In genomic region chr1:225923381-225923691, GRCh38 we compare ENCODE assay signal across 7 cellular contexts. TPM values are rescaled to one million over a fixed set of nuclear protein-coding genes. Genes with fewer than 3 reads are reported as not detected.
DNase-seq lines count a peak whose midpoint lies in the region; ATAC-seq, FAIRE-seq and TF ChIP-seq lines count a peak whose summit lies in the region.

No MANE protein-coding gene starts in this region.

- H3K27me3 ChIP-seq in iPS-18a (ENCODE audit: control insufficient read depth, insufficient read depth, low read length): no peaks in the 10 kb centered on the region

- H3K27me3 Mint-ChIP-seq in HFFc6 (ENCODE audit: insufficient read depth): no peaks in the 10 kb centered on the region; the same call in 1 of the 2 replicates
- no peaks in the 10 kb centered on the region for H3K27me3 Mint-ChIP-seq in activated T-helper 2 cell treated with anti-CD3 and anti-CD28 coated beads, Interferon-gamma antibody, Interleukin-2, Interleukin-4, amounts not matched to agents 10 μg/mL and 5 μg/mL and 100 μg/mL, durations not matched to agents 14 hours and 24 hours and 36 hours (ENCODE audit: low read depth)
- no peaks in the 10 kb centered on the region for H3K27me3 Mint-ChIP-seq in stimulated activated naive CD8-positive, alpha-beta T cell treated with anti-CD3 and anti-CD28 coated beads, Interleukin-15, amount 100 ng/mL, for 72 hours

- peak overlapping the region; percentile 94 for H3K4me3 ChIP-seq in iPS-18a (ENCODE audit: low read length)

- no peaks in the 10 kb centered on the region for H3K9me3 Mint-ChIP-seq in HFFc6
- no peaks in the 10 kb centered on the region for H3K9me3 Mint-ChIP-seq in activated T-helper 2 cell treated with anti-CD3 and anti-CD28 coated beads, Interferon-gamma antibody, Interleukin-2, Interleukin-4, amounts not matched to agents 10 μg/mL and 5 μg/mL and 100 μg/mL, durations not matched to agents 14 hours and 24 hours and 36 hours
- H3K9me3 Mint-ChIP-seq in stimulated activated naive CD8-positive, alpha-beta T cell treated with anti-CD3 and anti-CD28 coated beads, Interleukin-15, amount 100 ng/mL, for 72 hours: no peaks in the 10 kb centered on the region

- intact Hi-C loops in activated T-helper 2 cell treated with anti-CD3 and anti-CD28 coated beads, Interferon-gamma antibody, Interleukin-2, Interleukin-4, amounts not matched to agents 10 μg/mL and 5 μg/mL and 100 μg/mL, durations not matched to agents 14 hours and 24 hours and 36 hours (cut with micrococcal nuclease): loop anchor here (5.0 kb wide), 2 partner anchors 139 to 456 kb away; partner anchors contain the start of gene H3-3A

- H3K9me3 ChIP-seq in iPS-18a (ENCODE audit: control insufficient read depth, low read depth, low read length): no peaks in the 10 kb centered on the region

- H3K36me3 ChIP-seq in iPS-18a (ENCODE audit: control insufficient read depth, low read depth, low read length): peaks cover 30% of the 10 kb centered on the region

- H3K4me1 ChIP-seq in iPS-18a (ENCODE audit: control insufficient read depth, low read depth, low read length): no peaks in the 10 kb centered on the region

- peaks cover 41% of the 10 kb centered on the region for H3K4me1 Mint-ChIP-seq in HFFc6 (ENCODE audit: low read depth)
- peaks cover 42% of the 10 kb centered on the region for H3K4me1 Mint-ChIP-seq in activated T-helper 2 cell treated with anti-CD3 and anti-CD28 coated beads, Interferon-gamma antibody, Interleukin-2, Interleukin-4, amounts not matched to agents 10 μg/mL and 5 μg/mL and 100 μg/mL, durations not matched to agents 14 hours and 24 hours and 36 hours (ENCODE audit: low read depth)
- peaks cover 67% of the 10 kb centered on the region for H3K4me1 Mint-ChIP-seq in stimulated activated naive CD8-positive, alpha-beta T cell treated with anti-CD3 and anti-CD28 coated beads, Interleukin-15, amount 100 ng/mL, for 72 hours

- H3K4me3 Mint-ChIP-seq in HFFc6: peak overlapping the region; percentile 94
- peak overlapping the region; percentile 92 for H3K4me3 Mint-ChIP-seq in activated T-helper 2 cell treated with anti-CD3 and anti-CD28 coated beads, Interferon-gamma antibody, Interleukin-2, Interleukin-4, amounts not matched to agents 10 μg/mL and 5 μg/mL and 100 μg/mL, durations not matched to agents 14 hours and 24 hours and 36 hours (ENCODE audit: low read depth)
- peak overlapping the region; percentile 95 to 97 for H3K4me3 Mint-ChIP-seq in stimulated activated naive CD8-positive, alpha-beta T cell treated with anti-CD3 and anti-CD28 coated beads, Interleukin-15, amount 100 ng/mL, for 72 hours

- DNase-seq in HFFc6 (no peak), GM12892 (ENCODE audit: insufficient read length) (no peak)
- no peak for DNase-seq in activated T-helper 2 cell treated with anti-CD3 and anti-CD28 coated beads, Interferon-gamma antibody, Interleukin-2, Interleukin-4, amounts not matched to agents 10 μg/mL and 5 μg/mL and 100 μg/mL, durations not matched to agents 14 hours and 24 hours and 36 hours (ENCODE audit: low spot score)
- DNase-seq in stimulated activated naive CD8-positive, alpha-beta T cell treated with anti-CD3 and anti-CD28 coated beads, Interleukin-15, amount 100 ng/mL, for 72 hours: no peak

- no peak overlapping the region for H3K27ac ChIP-seq in iPS-18a (ENCODE audit: low read length)

- FAIRE-seq in GM12892 (lab: Jason Lieb, UNC): no peak

- H3K27ac Mint-ChIP-seq in HFFc6: peak overlapping the region; percentile 90
- peak overlapping the region; percentile 91 for H3K27ac Mint-ChIP-seq in activated T-helper 2 cell treated with anti-CD3 and anti-CD28 coated beads, Interferon-gamma antibody, Interleukin-2, Interleukin-4, amounts not matched to agents 10 μg/mL and 5 μg/mL and 100 μg/mL, durations not matched to agents 14 hours and 24 hours and 36 hours
- H3K27ac Mint-ChIP-seq in stimulated activated naive CD8-positive, alpha-beta T cell treated with anti-CD3 and anti-CD28 coated beads, Interleukin-15, amount 100 ng/mL, for 72 hours: peak overlapping the region; percentile 99

- TF ChIP-seq POLR2A in GM12892 (IDR thresholded peaks at IDR 0.05; ENCODE audit: low read depth, low read length): no peak

- no peak for TF ChIP-seq CTCF in HFFc6 (IDR thresholded peaks at IDR 0.05)

- no peaks in the 10 kb centered on the region; the same call in 1 of the 2 replicates for H3K36me3 Mint-ChIP-seq in HFFc6 (ENCODE audit: low read depth)
- peaks cover 39% of the 10 kb centered on the region for H3K36me3 Mint-ChIP-seq in activated T-helper 2 cell treated with anti-CD3 and anti-CD28 coated beads, Interferon-gamma antibody, Interleukin-2, Interleukin-4, amounts not matched to agents 10 μg/mL and 5 μg/mL and 100 μg/mL, durations not matched to agents 14 hours and 24 hours and 36 hours (ENCODE audit: low read depth)

- no peak for ATAC-seq in stimulated activated naive CD8-positive, alpha-beta T cell treated with anti-CD3 and anti-CD28 coated beads, Interleukin-15, amount 100 ng/mL, for 72 hours
- ATAC-seq in GM21367 (IDR thresholded peaks at IDR 0.05; ENCODE audit: unreplicated experiment) (no peak), HG03196 (IDR thresholded peaks at IDR 0.05; ENCODE audit: unreplicated experiment) (no peak)

- H3K9ac ChIP-seq in iPS-18a (ENCODE audit: low read length): peak overlapping the region; percentile 88

RNA-seq across cellular contexts. Expression of gene PYCR2, which starts 0.7 kb away (rescaled TPM):
- total RNA-seq in HFFc6 (2021; fragmentation: NEBNext Ultra II Directional; extraction: Animal tissue kit (Norgen Biotek cat#: 25700)): 10 to 100 TPM; 50.7 to 56.3 (median 52.8) TPM
- total RNA-seq in activated T-helper 2 cell treated with anti-CD3 and anti-CD28 coated beads, Interferon-gamma antibody, Interleukin-2, Interleukin-4, amounts not matched to agents 10 μg/mL and 5 μg/mL and 100 μg/mL, durations not matched to agents 14 hours and 24 hours and 36 hours: 117 and 121 TPM in 2 replicates
- polyA plus RNA-seq in GM12892 (2012; ENCODE audit: missing spikeins): 48.3 TPM

RNA-seq across cellular contexts. Expression of gene LEFTY2, which starts 17.7 kb away (rescaled TPM):
- total RNA-seq in HFFc6 (2021; fragmentation: NEBNext Ultra II Directional; extraction: Animal tissue kit (Norgen Biotek cat#: 25700)): not detected
- not detected in 2 replicates for total RNA-seq in activated T-helper 2 cell treated with anti-CD3 and anti-CD28 coated beads, Interferon-gamma antibody, Interleukin-2, Interleukin-4, amounts not matched to agents 10 μg/mL and 5 μg/mL and 100 μg/mL, durations not matched to agents 14 hours and 24 hours and 36 hours
- polyA plus RNA-seq in GM12892 (2012; ENCODE audit: missing spikeins): not detected

RNA-seq across cellular contexts. Expression of gene LEFTY1, which starts 34.4 kb away (rescaled TPM):
- not detected for total RNA-seq in HFFc6 (2021; fragmentation: NEBNext Ultra II Directional; extraction: Animal tissue kit (Norgen Biotek cat#: 25700))
- total RNA-seq in activated T-helper 2 cell treated with anti-CD3 and anti-CD28 coated beads, Interferon-gamma antibody, Interleukin-2, Interleukin-4, amounts not matched to agents 10 μg/mL and 5 μg/mL and 100 μg/mL, durations not matched to agents 14 hours and 24 hours and 36 hours: not detected in 2 replicates
- polyA plus RNA-seq in GM12892 (2012; ENCODE audit: missing spikeins): not detected

RNA-seq across cellular contexts. Expression of gene TMEM63A, which starts 41.2 kb away (rescaled TPM):
- total RNA-seq in HFFc6 (2021; fragmentation: NEBNext Ultra II Directional; extraction: Animal tissue kit (Norgen Biotek cat#: 25700)): 10 to 100 TPM; 18.9 to 29.1 (median 22.0) TPM
- 32.5 and 33.5 TPM in 2 replicates for total RNA-seq in activated T-helper 2 cell treated with anti-CD3 and anti-CD28 coated beads, Interferon-gamma antibody, Interleukin-2, Interleukin-4, amounts not matched to agents 10 μg/mL and 5 μg/mL and 100 μg/mL, durations not matched to agents 14 hours and 24 hours and 36 hours
- polyA plus RNA-seq in GM12892 (2012; ENCODE audit: missing spikeins): 18.7 TPM
